Comparison of ENCODE assay signal across 24 cellular contexts in genomic region chr12:121057794-121058193, GRCh38.
"Had no signal": no experiment of that assay in that cellular context is flagged by ENCODE, and none has a peak within 500 bp of the region (broad histone marks: within the 10 kb centered on the region; RNA-seq: fewer than 3 reads in every experiment).

No MANE protein-coding gene starts in this region.

- H3K4me1 ChIP-seq: breast epithelium, prostate gland had no signal

- H3K36me3 ChIP-seq: breast epithelium, lower lobe of right lung, prostate gland, spleen, thoracic aorta, upper lobe of left lung had no signal

- H3K9me3 ChIP-seq: breast epithelium, lower lobe of right lung, prostate gland, spleen, thoracic aorta, upper lobe of left lung had no signal

- H3K27me3 Mint-ChIP-seq: activated naive CD8-positive, alpha-beta T cell treated with anti-CD3 and anti-CD28 coated beads for 36 hours; activated T-cell treated with anti-CD3 and anti-CD28 coated beads, Interleukin-2, amount 50 U/mL, for 24 hours; activated T-helper 17 cell treated with anti-CD3 and anti-CD28 coated beads, Interleukin-2, amount 50 U/mL, for 72 hours; central memory CD8-positive, alpha-beta T cell had no signal

- H3K4me3 ChIP-seq: breast epithelium, dorsolateral prefrontal cortex, lower lobe of right lung, prostate gland, spleen, thoracic aorta, upper lobe of left lung had no signal

- H3K27ac ChIP-seq: breast epithelium, dorsolateral prefrontal cortex, epithelial cell of prostate, lower lobe of right lung, prostate gland, spleen, thoracic aorta, upper lobe of left lung had no signal

- H3K27ac Mint-ChIP-seq: activated CD8-positive, alpha-beta T cell treated with anti-CD3 and anti-CD28 coated beads, Interleukin-2, amount 10 ng/mL, durations not matched to agents 7 days and 5 days; activated naive CD8-positive, alpha-beta T cell treated with anti-CD3 and anti-CD28 coated beads for 36 hours; activated T-cell treated with anti-CD3 and anti-CD28 coated beads, Interleukin-2, amount 50 U/mL, for 24 hours; activated T-helper 17 cell treated with anti-CD3 and anti-CD28 coated beads, Interleukin-2, amount 50 U/mL, for 72 hours; T-helper 1 cell treated with Interleukin-12 subunit alpha and Interleukin-12 subunit beta and Interleukin-4 antibody, amounts not matched to agents 30 μg/mL and 1 μg/mL, for 36 hours had no signal

- DNase-seq: activated CD4-positive, alpha-beta T cell treated with anti-CD3 and anti-CD28 coated beads for 4 hours; activated CD4-positive, CD25-positive, alpha-beta regulatory T cell; activated CD8-positive, alpha-beta memory T cell treated with anti-CD3 and anti-CD28 coated beads, Interleukin-2, amount 50 U/mL, for 4 hours; activated CD8-positive, alpha-beta T cell treated with anti-CD3 and anti-CD28 coated beads, Interleukin-2, amount 10 ng/mL, durations not matched to agents 7 days and 5 days; activated naive CD8-positive, alpha-beta T cell treated with anti-CD3 and anti-CD28 coated beads for 36 hours; activated T-cell treated with anti-CD3 and anti-CD28 coated beads, Interleukin-2, amount 50 U/mL, for 24 hours; amniotic stem cell; dorsolateral prefrontal cortex; kidney; lower lobe of right lung; mesendoderm; naive B cell; spleen; stimulated activated CD4-positive, alpha-beta T cell treated with anti-CD3 and anti-CD28 coated beads, Interleukin-4, amount 100 ng/mL, for 24 hours; stimulated activated naive CD4-positive, alpha-beta T cell treated with Interleukin-2 at 50 U/mL for 16 hours; upper lobe of left lung had no signal

- H3K27me3 ChIP-seq: breast epithelium, dorsolateral prefrontal cortex, spleen, upper lobe of left lung had no signal

- FAIRE-seq: colon, kidney had no signal

- ATAC-seq: activated CD8-positive, alpha-beta T cell treated with anti-CD3 and anti-CD28 coated beads, Interleukin-2, amount 10 ng/mL, durations not matched to agents 7 days and 5 days; activated T-helper 17 cell treated with anti-CD3 and anti-CD28 coated beads, Interleukin-2, amount 50 U/mL, for 72 hours; lower lobe of right lung had no signal

- H3K36me3 Mint-ChIP-seq: activated naive CD8-positive, alpha-beta T cell treated with anti-CD3 and anti-CD28 coated beads for 36 hours; naive B cell had no signal

- H3K4me3 Mint-ChIP-seq: activated CD8-positive, alpha-beta T cell treated with anti-CD3 and anti-CD28 coated beads, Interleukin-2, amount 10 ng/mL, durations not matched to agents 7 days and 5 days; activated naive CD8-positive, alpha-beta T cell treated with anti-CD3 and anti-CD28 coated beads for 36 hours; activated T-cell treated with anti-CD3 and anti-CD28 coated beads, Interleukin-2, amount 50 U/mL, for 24 hours; activated T-helper 17 cell treated with anti-CD3 and anti-CD28 coated beads, Interleukin-2, amount 50 U/mL, for 72 hours; central memory CD8-positive, alpha-beta T cell; naive B cell; T-helper 1 cell treated with Interleukin-12 subunit alpha and Interleukin-12 subunit beta and Interleukin-4 antibody, amounts not matched to agents 30 μg/mL and 1 μg/mL, for 36 hours had no signal

- H3K9me3 Mint-ChIP-seq: activated naive CD8-positive, alpha-beta T cell treated with anti-CD3 and anti-CD28 coated beads for 36 hours; activated T-cell treated with anti-CD3 and anti-CD28 coated beads, Interleukin-2, amount 50 U/mL, for 24 hours; activated T-helper 17 cell treated with anti-CD3 and anti-CD28 coated beads, Interleukin-2, amount 50 U/mL, for 72 hours; central memory CD8-positive, alpha-beta T cell; naive B cell; T-helper 1 cell treated with Interleukin-12 subunit alpha and Interleukin-12 subunit beta and Interleukin-4 antibody, amounts not matched to agents 30 μg/mL and 1 μg/mL, for 36 hours had no signal
